In the genomic region with DNA sequence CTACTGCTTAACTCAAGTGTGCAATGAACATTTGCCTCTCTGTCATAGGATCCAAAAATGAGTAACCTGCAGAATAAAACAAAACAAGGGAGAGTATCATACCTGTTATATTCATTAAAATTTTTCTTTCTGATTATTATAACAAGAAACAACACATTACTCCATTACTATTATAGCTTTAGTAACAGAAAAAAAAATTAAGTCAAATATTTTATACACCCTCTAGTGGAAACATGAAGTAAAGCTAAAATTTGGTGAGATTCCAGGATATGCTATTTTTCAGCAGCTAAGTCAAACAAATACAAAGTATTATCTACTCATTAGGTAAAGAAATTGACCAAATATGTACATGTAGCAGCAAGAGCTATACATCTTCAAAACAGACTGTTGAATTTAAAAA, we compare ENCODE assay signal across 11 cellular contexts. TPM values are rescaled to one million over a fixed set of nuclear protein-coding genes. Genes with fewer than 3 reads are reported as not detected.
DNase-seq lines count a peak whose midpoint lies in the region; ATAC-seq and TF ChIP-seq lines count a peak whose summit lies in the region.
"Had no signal": no experiment of that assay in that cellular context is flagged by ENCODE, and none has a peak within 500 bp of the region (broad histone marks: within the 10 kb centered on the region; RNA-seq: fewer than 3 reads in every experiment).

No MANE protein-coding gene starts in this region.

- RAD21 ChIA-PET in HCT116 (lab: Charles Lee; ENCODE audit: low non-redundant PET in 1 of 2, low total read pairs in 2 of 2, uncharacterized antibody in 2 of 2, unreplicated experiment in 2 of 2), result interaction anchor here (0.7 to 2.5 kb wide), 4 partner anchors 92 to 160 kb away, joined by 5 to 15 read pairs (median 9); no protein-coding TSS in a partner anchor

- TF ChIP-seq CTCF in HCT116 (IDR thresholded peaks at IDR 0.05 in 2 of 3, conservative IDR thresholded peaks at IDR 0.05 in 1 of 3; ENCODE audit: borderline replicate concordance in 1 of 3, insufficient read depth in 1 of 3, low read depth in 2 of 3, low read length in 2 of 3) (peak; percentile 29 to 60 (median 36); a peak in 4 of 6 replicates), ascending aorta (IDR thresholded peaks at IDR 0.05) (peak in 2 of 3 experiments; percentile 12 to 29)

- no peaks in the 10 kb centered on the region for H3K4me1 ChIP-seq in HCT116 (ENCODE audit: control insufficient read depth in 1 of 2, insufficient read depth in 2 of 2, low read length in 2 of 2)
- H3K4me1 ChIP-seq in ascending aorta, result no peaks in the 10 kb centered on the region

- H4K20me1 ChIP-seq in HCT116 (ENCODE audit: insufficient read depth), result peaks cover 13% of the 10 kb centered on the region; the same call in 1 of the 2 replicates

- H3K9ac ChIP-seq in HCT116 (ENCODE audit: low read length), result no peak overlapping the region

- DNase-seq in AML-193 (lab: John Stamatoyannopoulos, UW) (peak; percentile 9 to 33), HCT116 (ENCODE audit: low read depth, low spot score) (no peak), ascending aorta (ENCODE audit: low spot score in 2 of 2) (no peak), left lobe of liver (ENCODE audit: low spot score) (no peak), NCI-H526 treated with DMSO at 0.1 percent for 48 hours (lab: John Stamatoyannopoulos, UW) (no peak), GDM1 (lab: John Stamatoyannopoulos, UW) (no peak), MG63 (no peak)
- DNase-seq: activated CD8-positive, alpha-beta memory T cell treated with anti-CD3 and anti-CD28 coated beads for 24 hours; NCI-H748 treated with DMSO at 0.1 percent for 48 hours had no signal

- CTCF ChIA-PET in HCT116 (lab: Charles Lee), result interaction anchor here (0.7 to 4.3 kb wide), 28 partner anchors 9 to 522 kb away, joined by 3 to 120 read pairs (median 4); no protein-coding TSS in a partner anchor

- no TSS peak for BruUV-seq in HCT116 (replicated peaks; lab: Mats Ljungman, UMichigan)

- intact Hi-C loops in HCT116 (cut with micrococcal nuclease) (no loop called here), ascending aorta (cut with DNase I) (no loop called here)

- H3K9me2 ChIP-seq in HCT116 (ENCODE audit: insufficient read depth), result no peaks in the 10 kb centered on the region

- H3K36me3 ChIP-seq in HCT116 (ENCODE audit: control insufficient read depth in 1 of 2, insufficient read depth in 2 of 2, low read length in 2 of 2), result no peaks in the 10 kb centered on the region; a peak in 1 of 4 replicates
- no peaks in the 10 kb centered on the region for H3K36me3 ChIP-seq in ascending aorta
- peaks cover 3% of the 10 kb centered on the region for H3K36me3 ChIP-seq in MG63

- H3K4me2 ChIP-seq in HCT116 (ENCODE audit: low read length), result no peak overlapping the region

- H3K27ac ChIP-seq in HCT116 (ENCODE audit: low read depth, low read length), result no peak overlapping the region
- H3K27ac ChIP-seq in ascending aorta, result no peak overlapping the region
- H3K27ac ChIP-seq: coronary artery had no signal

- peak; percentile 13; the same call in 1 of the 2 replicates for TF ChIP-seq RAD21 in HCT116 (IDR thresholded peaks at IDR 0.05; ENCODE audit: low read depth)

- ATAC-seq in HCT116 (peak; percentile 28; the same call in 1 of the 2 replicates), left lobe of liver (peak; percentile 39), HG02970 (IDR thresholded peaks at IDR 0.05; ENCODE audit: low FRiP score, unreplicated experiment) (no peak)

- POLR2A ChIA-PET in HCT116 (lab: Charles Lee), result interaction anchor here (1.1 kb wide), 1 partner anchor 8 kb away, joined by 4 read pairs; no protein-coding TSS in a partner anchor

- H3K27me3 ChIP-seq in HCT116 (ENCODE audit: insufficient read depth, low read length) (no peaks in the 10 kb centered on the region), ascending aorta (no peaks in the 10 kb centered on the region), MG63 (no peaks in the 10 kb centered on the region)

- H3K4me3 ChIP-seq in HCT116 (replicated peaks in 1 of 2; ENCODE audit: low read depth in 1 of 2, low read length in 2 of 2) (no peak overlapping the region), ascending aorta (no peak overlapping the region), MG63 (no peak overlapping the region)
- H3K4me3 ChIP-seq: coronary artery had no signal

- TF ChIP-seq POLR2A in HCT116 (IDR thresholded peaks at IDR 0.05; ENCODE audit: borderline replicate concordance, extremely low read depth, insufficient read depth, insufficient read length), result no peak

- no peak overlapping the region for H2AFZ ChIP-seq in HCT116 (ENCODE audit: low read depth, low read length, poor library complexity, severe bottlenecking)

- peaks cover 58% of the 10 kb centered on the region for H3K79me2 ChIP-seq in HCT116 (ENCODE audit: insufficient read depth, low read length)

- no peaks in the 10 kb centered on the region for H3K9me3 ChIP-seq in HCT116 (ENCODE audit: control insufficient read depth in 1 of 2, insufficient read depth in 1 of 2, low read depth in 1 of 2, low read length in 2 of 2)
- no peaks in the 10 kb centered on the region for H3K9me3 ChIP-seq in ascending aorta
- H3K9me3 ChIP-seq in MG63, result no peaks in the 10 kb centered on the region

TF ChIP-seq in HCT116, 20 proteins besides CTCF, POLR2A, EP300 and RAD21:
- TF ChIP-seq EZH2phosphoT487 (IDR thresholded peaks at IDR 0.05; ENCODE audit: borderline replicate concordance) (no peak), JUND (IDR thresholded peaks at IDR 0.05) (no peak), REST (IDR thresholded peaks at IDR 0.05; ENCODE audit: low read depth) (no peak), ATF3 (IDR thresholded peaks at IDR 0.05) (no peak), ZNF274 (IDR thresholded peaks at IDR 0.05; ENCODE audit: low read depth, low read length) (no peak), POLR2AphosphoS5 (IDR thresholded peaks at IDR 0.05; ENCODE audit: low read depth, low read length) (no peak)
- TF ChIP-seq, protein P1, sequence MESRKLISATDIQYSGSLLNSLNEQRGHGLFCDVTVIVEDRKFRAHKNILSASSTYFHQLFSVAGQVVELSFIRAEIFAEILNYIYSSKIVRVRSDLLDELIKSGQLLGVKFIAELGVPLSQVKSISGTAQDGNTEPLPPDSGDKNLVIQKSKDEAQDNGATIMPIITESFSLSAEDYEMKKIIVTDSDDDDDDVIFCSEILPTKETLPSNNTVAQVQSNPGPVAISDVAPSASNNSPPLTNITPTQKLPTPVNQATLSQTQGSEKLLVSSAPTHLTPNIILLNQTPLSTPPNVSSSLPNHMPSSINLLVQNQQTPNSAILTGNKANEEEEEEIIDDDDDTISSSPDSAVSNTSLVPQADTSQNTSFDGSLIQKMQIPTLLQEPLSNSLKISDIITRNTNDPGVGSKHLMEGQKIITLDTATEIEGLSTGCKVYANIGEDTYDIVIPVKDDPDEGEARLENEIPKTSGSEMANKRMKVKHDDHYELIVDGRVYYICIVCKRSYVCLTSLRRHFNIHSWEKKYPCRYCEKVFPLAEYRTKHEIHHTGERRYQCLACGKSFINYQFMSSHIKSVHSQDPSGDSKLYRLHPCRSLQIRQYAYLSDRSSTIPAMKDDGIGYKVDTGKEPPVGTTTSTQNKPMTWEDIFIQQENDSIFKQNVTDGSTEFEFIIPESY (IDR thresholded peaks at IDR 0.05; ENCODE audit: extremely low read depth, insufficient replicate concordance, low read length), result no peak

RNA-seq across cellular contexts. Expression of gene PDZD8, which starts 56.3 kb away (rescaled TPM):
- total RNA-seq in HCT116 (2021; ENCODE audit: unreplicated experiment) (61.7 TPM), ascending aorta (21.0 TPM), left lobe of liver (29.6 TPM)
- polyA plus RNA-seq in HCT116 (2012), result 17.5 and 20.6 TPM in 2 replicates
- 21.9 and 37.3 TPM in 2 replicates for total RNA-seq in MG63 (2014; rRNA removed; shearing (Covaris generic); ENCODE audit: low replicate concordance)

Comparison
In these comparisons a context has a peak if more than half of its experiments do, and no peak if none do; other contexts are left out.
1. DNase-seq: peak in AML-193 (2 of 2); none in HCT116 (single experiment), ascending aorta (0 of 2), left lobe of liver (single experiment), NCI-H526 treated with DMSO at 0.1 percent for 48 hours (single experiment), GDM1 (single experiment) and MG63 (single experiment).